Comparison of ENCODE assay signal across 24 cellular contexts in the genomic region with DNA sequence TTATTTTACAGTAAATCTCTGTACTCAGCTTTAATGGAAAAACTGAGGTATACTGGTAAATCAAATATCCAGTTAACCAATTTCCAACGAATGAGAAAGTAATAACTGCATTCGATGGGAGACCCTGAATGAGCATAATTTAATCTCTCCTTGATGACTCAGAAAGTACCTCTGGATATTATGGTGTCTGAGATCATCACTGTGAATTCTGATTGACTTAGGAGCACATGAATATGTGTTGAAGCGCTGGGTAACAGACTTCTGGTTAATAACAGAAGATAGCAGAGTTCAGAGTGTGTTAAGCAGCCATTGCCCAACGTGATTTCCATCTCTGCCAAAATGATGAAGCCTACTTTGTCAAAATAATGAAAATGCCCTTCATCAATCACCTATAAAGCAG.
DNase-seq lines count a peak whose midpoint lies in the region; ATAC-seq, FAIRE-seq and TF ChIP-seq lines count a peak whose summit lies in the region.
"Had no signal": no experiment of that assay in that cellular context is flagged by ENCODE, and none has a peak within 500 bp of the region (broad histone marks: within the 10 kb centered on the region; RNA-seq: fewer than 3 reads in every experiment).

No MANE protein-coding gene starts in this region.

- H3K27me3 ChIP-seq in endocrine pancreas (ENCODE audit: control insufficient read depth, insufficient read depth, low read length) (no peaks in the 10 kb centered on the region), osteoblast (ENCODE audit: insufficient read depth, low read length) (no peaks in the 10 kb centered on the region)
- H3K27me3 ChIP-seq: pancreas, tibial nerve had no signal

- no peak overlapping the region for H3K9ac ChIP-seq in endocrine pancreas (ENCODE audit: control insufficient read depth, insufficient read depth, low read length)

- peaks cover 23% of the 10 kb centered on the region for H3K79me2 ChIP-seq in osteoblast (ENCODE audit: insufficient read depth, low read length)

- H3K4me3 ChIP-seq in HEK293 (ENCODE audit: low read depth, low read length) (no peak overlapping the region), endocrine pancreas (ENCODE audit: control insufficient read depth, insufficient read depth, low read length) (peak overlapping the region; percentile 34), osteoblast (ENCODE audit: insufficient read depth, low read length) (no peak overlapping the region)
- H3K4me3 ChIP-seq: pancreas, tibial nerve had no signal

- H3K4me1 ChIP-seq in HEK293 (ENCODE audit: control insufficient read depth, insufficient read depth, low read length), result no peaks in the 10 kb centered on the region
- peaks cover 13% of the 10 kb centered on the region for H3K4me1 ChIP-seq in endocrine pancreas (ENCODE audit: control insufficient read depth, insufficient read depth, low read length)
- peaks cover 51% of the 10 kb centered on the region for H3K4me1 ChIP-seq in osteoblast (ENCODE audit: insufficient read depth, low read length)
- H3K4me1 ChIP-seq: pancreas had no signal

- TF ChIP-seq CTCF in HEK293 (tag by site-specific recombination; IDR thresholded peaks at IDR 0.05) (no peak), osteoblast (IDR thresholded peaks at IDR 0.05; ENCODE audit: extremely low read depth, low read depth, low read length) (no peak)

- CTCF ChIA-PET in HEK293 (lab: Yijun Ruan, JAX), result no interaction called here

- H2AFZ ChIP-seq in osteoblast (ENCODE audit: low read length), result no peak overlapping the region

- H3K9me3 ChIP-seq in HEK293 (ENCODE audit: control insufficient read depth, insufficient read depth, low read depth, low read length), result no peaks in the 10 kb centered on the region
- no peaks in the 10 kb centered on the region for H3K9me3 ChIP-seq in endocrine pancreas (ENCODE audit: control insufficient read depth, low read length)
- H3K9me3 ChIP-seq in osteoblast (ENCODE audit: low read depth, low read length), result no peaks in the 10 kb centered on the region
- H3K9me3 ChIP-seq: pancreas, tibial nerve had no signal

- H3K36me3 ChIP-seq in HEK293 (ENCODE audit: control insufficient read depth in 2 of 2, insufficient read depth in 1 of 2, low read length in 2 of 2), result peaks cover 0 to 39% of the 10 kb centered on the region in 2 experiments
- H3K36me3 ChIP-seq in endocrine pancreas (ENCODE audit: control insufficient read depth, insufficient read depth, low read length), result no peaks in the 10 kb centered on the region
- peaks cover 56% of the 10 kb centered on the region for H3K36me3 ChIP-seq in osteoblast (ENCODE audit: insufficient read depth, low read length)

- POLR2A ChIA-PET in HEK293 (lab: Yijun Ruan, JAX), result no interaction called here

- no peak overlapping the region for H3K4me2 ChIP-seq in osteoblast (ENCODE audit: insufficient read depth, low read length)

- ATAC-seq in GM18858 (IDR thresholded peaks at IDR 0.05; ENCODE audit: unreplicated experiment), result no peak
- ATAC-seq: activated naive CD4-positive, alpha-beta T cell treated with anti-CD3 and anti-CD28 coated beads, Interleukin-2, amount 50 U/mL, for 72 hours; left colon; natural killer cell treated with Interleukin-12 subunit alpha and Interleukin-12 subunit beta and Interleukin-15 and Interleukin-18, amount 100 ng/mL, for 72 hours; right cardiac atrium; Right ventricle myocardium inferior; stimulated activated naive CD8-positive, alpha-beta T cell treated with anti-CD3 and anti-CD28 coated beads, Interleukin-15, amount 100 ng/mL, for 72 hours; T-cell had no signal

- H3K27ac ChIP-seq in HEK293 (ENCODE audit: extremely low read depth, low read depth, low read length) (no peak overlapping the region), osteoblast (ENCODE audit: low read depth, low read length) (peak overlapping the region; percentile 89)
- H3K27ac ChIP-seq: pancreas, tibial nerve had no signal

- peak; percentile 82 for DNase-seq in RCC 7860 (ENCODE audit: low spot score)
- DNase-seq in osteoblast (ENCODE audit: insufficient read length, low spot score, missing footprints), result peak; percentile 62
- no peak for DNase-seq in NK-92 (lab: John Stamatoyannopoulos, UW; ENCODE audit: unreplicated experiment)
- no peak for DNase-seq in NCI-H510A treated with DMSO at 0.1 percent for 48 hours (lab: John Stamatoyannopoulos, UW)
- no peak for DNase-seq in anterior cingulate cortex (lab: John Stamatoyannopoulos, UW)
- DNase-seq: CD4-positive, alpha-beta memory T cell; DMS153; effector memory CD4-positive, alpha-beta T cell; left colon; midbrain; NCI-H1105 treated with DMSO at 0.1 percent for 48 hours; NCI-H524; pancreas; right cardiac atrium; stimulated activated naive CD8-positive, alpha-beta T cell treated with anti-CD3 and anti-CD28 coated beads, Interleukin-15, amount 100 ng/mL, for 72 hours; T-cell had no signal

- FAIRE-seq in RCC 7860 (lab: Jason Lieb, UNC), result peak; percentile 88
- FAIRE-seq: pancreas, TTC549 had no signal

- no peaks in the 10 kb centered on the region for H4K20me1 ChIP-seq in osteoblast (ENCODE audit: insufficient read depth, low read length)

TF ChIP-seq in HEK293, 187 proteins besides CTCF, POLR2A, EP300 and RAD21:
- TF ChIP-seq ZNF776 (tag by site-specific recombination; IDR thresholded peaks at IDR 0.05; ENCODE audit: borderline replicate concordance), result no peak
- no peak for TF ChIP-seq ZNF138 (tag by site-specific recombination; IDR thresholded peaks at IDR 0.05; ENCODE audit: borderline replicate concordance)
- peak; percentile 51 for TF ChIP-seq PRDM10 (tag by site-specific recombination; IDR thresholded peaks at IDR 0.05)
- TF ChIP-seq ZBTB20 (tag by site-specific recombination; IDR thresholded peaks at IDR 0.05), result peak; percentile 48; the same call in 1 of the 2 replicates
- TF ChIP-seq KLF1 (tag by site-specific recombination; IDR thresholded peaks at IDR 0.05), result no peak

Comparison
In these comparisons a context has a peak if more than half of its experiments do, and no peak if none do; other contexts are left out.
1. DNase-seq: peak in RCC 7860 (single experiment) and osteoblast (single experiment); none in NK-92 (single experiment), NCI-H510A treated with DMSO at 0.1 percent for 48 hours (single experiment) and anterior cingulate cortex (0 of 58).